Comparison of ENCODE assay signal across 1 cellular context in genomic region chr19:19619849-19620210, GRCh38.
TF ChIP-seq lines count a peak whose summit lies in the region.

No MANE protein-coding gene starts in this region.

TF ChIP-seq in HepG2, 621 proteins besides CTCF, POLR2A, EP300 and RAD21:
- TF ChIP-seq ELK4 (CRISPR knock-in tag; IDR thresholded peaks at IDR 0.05; ENCODE audit: borderline replicate concordance) (no peak), KDM2A (CRISPR knock-in tag; IDR thresholded peaks at IDR 0.05; ENCODE audit: borderline replicate concordance, low read depth) (no peak), ZKSCAN8 (CRISPR knock-in tag; IDR thresholded peaks at IDR 0.05; ENCODE audit: borderline replicate concordance) (no peak), ZNF580 (CRISPR knock-in tag; IDR thresholded peaks at IDR 0.05; ENCODE audit: borderline replicate concordance, low read depth) (no peak), ZNF101 (CRISPR knock-in tag; IDR thresholded peaks at IDR 0.05; ENCODE audit: borderline replicate concordance, low read depth) (no peak), PATZ1 (CRISPR knock-in tag; IDR thresholded peaks at IDR 0.05) (no peak), HNF1B (CRISPR knock-in tag; IDR thresholded peaks at IDR 0.05) (no peak), RFXAP (CRISPR knock-in tag; IDR thresholded peaks at IDR 0.05; ENCODE audit: borderline replicate concordance) (no peak), KDM1A (CRISPR knock-in tag; IDR thresholded peaks at IDR 0.05) (no peak), KAT7 (CRISPR knock-in tag; IDR thresholded peaks at IDR 0.05; ENCODE audit: borderline replicate concordance) (no peak), JUNB (CRISPR knock-in tag; IDR thresholded peaks at IDR 0.05; ENCODE audit: borderline replicate concordance) (no peak), ZNF3 (CRISPR knock-in tag; IDR thresholded peaks at IDR 0.05) (no peak), POLR2AphosphoS5 (IDR thresholded peaks at IDR 0.05; ENCODE audit: low read depth, low read length) (no peak)
- TF ChIP-seq, protein P1, sequence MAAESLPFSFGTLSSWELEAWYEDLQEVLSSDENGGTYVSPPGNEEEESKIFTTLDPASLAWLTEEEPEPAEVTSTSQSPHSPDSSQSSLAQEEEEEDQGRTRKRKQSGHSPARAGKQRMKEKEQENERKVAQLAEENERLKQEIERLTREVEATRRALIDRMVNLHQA (CRISPR knock-in tag; IDR thresholded peaks at IDR 0.05), result no peak
TF ChIP-seq in HepG2: peak in this region for 0.
